ENCODE assay signal across 18 cellular contexts in genomic region chr6:169863710-169864109, GRCh38.
"Had no signal": no experiment of that assay in that cellular context is flagged by ENCODE, and none has a peak within 500 bp of the region (broad histone marks: within the 10 kb centered on the region; RNA-seq: fewer than 3 reads in every experiment).

No MANE protein-coding gene starts in this region.

- H3K27ac ChIP-seq: adrenal gland, tibial artery had no signal

- DNase-seq: activated CD4-positive, alpha-beta T cell treated with anti-CD3 and anti-CD28 coated beads, Interleukin-2, amount 10 ng/mL, durations not matched to agents 7 days and 5 days; activated effector memory CD4-positive, alpha-beta T cell treated with anti-CD3 and anti-CD28 coated beads, Interleukin-2, amount 50 U/mL, for 16 hours; activated naive CD4-positive, alpha-beta T cell treated with anti-CD3 and anti-CD28 coated beads, Interleukin-2, amount 50 U/mL, for 16 hours; activated T-cell treated with anti-CD3 and anti-CD28 coated beads, Interleukin-2, amount 50 U/mL, for 48 hours; dermis blood vessel endothelial cell; effector memory CD4-positive, alpha-beta T cell; esophagus squamous epithelium; mesendoderm; posterior cingulate gyrus; retina; stimulated activated naive CD4-positive, alpha-beta T cell treated with Interleukin-2 at 50 U/mL for 16 hours; T-helper 1 cell; T-helper 9 cell had no signal

- H3K27me3 ChIP-seq: adrenal gland, esophagus squamous epithelium had no signal

- FAIRE-seq: astrocyte had no signal

- H3K4me3 ChIP-seq: adrenal gland, esophagus squamous epithelium, tibial artery had no signal

- ATAC-seq: activated CD4-positive, CD25-positive, alpha-beta regulatory T cell treated with anti-CD3 and anti-CD28 coated beads, Interleukin-2, amount 50 U/mL, for 24 hours; naive thymus-derived CD8-positive, alpha-beta T cell had no signal

- H3K9me3 ChIP-seq: adrenal gland, esophagus squamous epithelium, tibial artery had no signal

- H3K4me1 ChIP-seq: adrenal gland, tibial artery had no signal

- H3K36me3 ChIP-seq: adrenal gland, esophagus squamous epithelium, tibial artery had no signal
